9 cellular contexts compared by ENCODE assay signal in the genomic region with DNA sequence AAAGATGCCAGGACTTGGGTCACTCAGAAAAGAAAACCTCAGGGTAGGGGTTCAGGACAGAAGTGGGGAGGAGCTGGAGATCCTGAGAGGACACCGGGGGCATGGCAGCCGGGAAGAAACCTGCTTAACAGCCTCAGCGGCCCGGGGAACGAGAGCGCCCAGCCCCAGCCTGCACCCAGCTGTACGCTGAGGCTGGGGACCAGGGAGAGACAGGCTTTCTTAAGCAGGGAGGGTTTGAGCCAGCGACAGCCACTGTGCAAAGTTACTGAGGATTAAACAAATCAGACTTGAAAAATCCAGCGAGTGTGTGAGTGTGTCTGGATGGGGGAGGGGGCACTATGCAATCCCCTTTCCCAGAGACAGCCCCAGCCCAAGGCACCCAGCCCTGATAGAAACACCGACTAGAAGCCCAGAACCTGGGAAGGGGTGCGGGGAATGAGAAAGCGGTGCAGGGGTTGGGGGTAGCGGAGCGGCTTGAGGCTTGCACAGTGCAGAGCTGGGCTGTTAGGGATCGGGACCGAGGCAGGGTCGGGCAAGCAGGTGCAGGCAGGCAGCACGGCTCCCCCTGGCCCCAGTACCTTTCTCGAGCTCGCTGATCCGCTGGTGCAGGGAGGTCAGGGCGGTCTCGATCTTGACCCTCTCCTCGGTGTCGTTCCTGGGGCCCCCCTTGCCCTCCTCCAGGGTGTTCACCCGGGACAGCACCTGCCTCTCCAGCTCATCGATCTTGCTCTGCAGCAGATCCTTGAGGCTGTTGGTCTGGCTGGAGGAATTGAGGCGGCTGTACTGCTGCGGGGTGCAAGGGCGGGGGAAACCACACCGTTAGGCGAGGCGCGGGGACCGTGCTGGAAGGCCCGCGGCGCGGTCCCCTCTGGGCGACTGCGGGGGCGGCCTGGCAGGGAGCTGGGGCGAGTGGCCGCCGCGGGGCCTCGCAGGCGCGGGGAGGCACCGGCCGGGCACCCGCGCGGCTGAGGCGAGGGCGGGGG. TPM values are rescaled to one million over a fixed set of nuclear protein-coding genes. Genes with fewer than 3 reads are reported as not detected.
A peak's percentile ranks its signal among the peaks of the same experiment; 100 is the strongest.
DNase-seq lines count a peak whose midpoint lies in the region; ATAC-seq and TF ChIP-seq lines count a peak whose summit lies in the region.
"Had no signal": no experiment of that assay in that cellular context is flagged by ENCODE, and none has a peak within 500 bp of the region (broad histone marks: within the 10 kb centered on the region; RNA-seq: fewer than 3 reads in every experiment).

No MANE protein-coding gene starts in this region.

- no peaks in the 10 kb centered on the region for H3F3A ChIP-seq in OCI-LY1 (ENCODE audit: insufficient read depth, low read length)

- ATAC-seq in left lung, result no peak

- H3K79me2 ChIP-seq in OCI-LY1 (ENCODE audit: insufficient read depth, low read length), result no peaks in the 10 kb centered on the region

- DNase-seq in NCI-H2171 treated with DMSO at 0.1 percent for 48 hours (lab: John Stamatoyannopoulos, UW) (peak; percentile 28), NCI-H2171 (lab: John Stamatoyannopoulos, UW) (no peak), dorsolateral prefrontal cortex (peak in 1 of 10 donors; percentile 27), left lung (no peak), NCI-H2107 treated with DMSO at 0.1 percent for 48 hours (lab: John Stamatoyannopoulos, UW; ENCODE audit: unreplicated experiment) (no peak), UCSD-AML1 (lab: John Stamatoyannopoulos, UW; ENCODE audit: unreplicated experiment) (no peak)

- no peaks in the 10 kb centered on the region for H3K9me2 ChIP-seq in OCI-LY1 (ENCODE audit: low read depth, low read length)

- H3K27me3 ChIP-seq in OCI-LY1 (ENCODE audit: insufficient read depth, low read length), result peaks cover 5% of the 10 kb centered on the region; the same call in 1 of the 2 replicates
- peaks cover 0 to 51% (median 28%) of the 10 kb centered on the region in 45 donors for H3K27me3 ChIP-seq in dorsolateral prefrontal cortex
- H3K27me3 ChIP-seq in rectal smooth muscle tissue (ENCODE audit: control insufficient read depth, insufficient read depth, low read length), result peaks cover 33% of the 10 kb centered on the region
- peaks cover 56 to 100% of the 10 kb centered on the region in 2 donors for H3K27me3 ChIP-seq in left lung

- no peak overlapping the region for H2AFZ ChIP-seq in OCI-LY1 (ENCODE audit: low read length)

- H3K4me2 ChIP-seq in OCI-LY1 (ENCODE audit: low read length), result peak overlapping the region; percentile 88

- intact Hi-C loops in dorsolateral prefrontal cortex (cut with DNase I) (no loop called here), left lung (cut with DNase I) (no loop called here)

- H3K27ac ChIP-seq in OCI-LY1 (ENCODE audit: low read depth, low read length, poor library complexity, severe bottlenecking) (peak overlapping the region; percentile 34), dorsolateral prefrontal cortex (peak overlapping the region in 55 of 59 donors; percentile 10 to 95 (median 72)), rectal smooth muscle tissue (ENCODE audit: low read depth, low read length) (peak overlapping the region; percentile 85), left lung (no peak overlapping the region)

- no peaks in the 10 kb centered on the region for H3K9me3 ChIP-seq in OCI-LY1 (ENCODE audit: low read length)
- H3K9me3 ChIP-seq in left lung, result no peaks in the 10 kb centered on the region

- H4K20me1 ChIP-seq in OCI-LY1 (ENCODE audit: insufficient read depth, low read length), result no peaks in the 10 kb centered on the region

- H3K4me1 ChIP-seq in OCI-LY1 (ENCODE audit: insufficient read depth, low read length, severe bottlenecking) (peaks cover 20% of the 10 kb centered on the region), rectal smooth muscle tissue (ENCODE audit: control insufficient read depth, insufficient read depth, low read length) (peaks cover 6% of the 10 kb centered on the region), left lung (peaks cover 20 to 42% of the 10 kb centered on the region in 2 donors)

- TF ChIP-seq CTCF in OCI-LY1 (IDR thresholded peaks at IDR 0.05; ENCODE audit: low read length) (no peak), dorsolateral prefrontal cortex (IDR thresholded peaks at IDR 0.05 in 54 of 56, conservative IDR thresholded peaks at IDR 0.05 in 2 of 56; ENCODE audit: low read depth in 1 of 56, partially characterized antibody in 56 of 56) (no peak), left lung (IDR thresholded peaks at IDR 0.05) (no peak)

- H3K9ac ChIP-seq in OCI-LY1 (ENCODE audit: low read length) (peak overlapping the region; percentile 55; the same call in 1 of the 2 replicates), rectal smooth muscle tissue (ENCODE audit: low read length) (peak overlapping the region; percentile 18)

- H3K36me3 ChIP-seq in OCI-LY1 (ENCODE audit: insufficient read depth, low read length), result no peaks in the 10 kb centered on the region
- H3K36me3 ChIP-seq in rectal smooth muscle tissue (ENCODE audit: control insufficient read depth, insufficient read depth, low read length), result no peaks in the 10 kb centered on the region
- H3K36me3 ChIP-seq in left lung, result no peaks in the 10 kb centered on the region

- H3K4me3 ChIP-seq in OCI-LY1 (ENCODE audit: low read depth, low read length, poor library complexity, severe bottlenecking) (peak overlapping the region; percentile 56), dorsolateral prefrontal cortex (peak overlapping the region; percentile 26 to 76 (median 61)), rectal smooth muscle tissue (ENCODE audit: low read length) (peak overlapping the region; percentile 70), left lung (no peak overlapping the region)

RNA-seq across cellular contexts. Expression of a gene that starts 1.2 kb away (rescaled TPM):
- total RNA-seq in dorsolateral prefrontal cortex, result 100 to 1,000 TPM in 119 of 120 experiments, 10 to 100 TPM in 1; 88.1 to 345 (median 239) TPM
- under 1 TPM; 0.17 to 0.37 TPM for total RNA-seq in left lung
- total RNA-seq: Right ventricle myocardium inferior had no signal

Comparison
In these comparisons a context has a peak if more than half of its experiments do, and no peak if none do; other contexts are left out.
1. H3K27ac ChIP-seq: peak in OCI-LY1 (single experiment), dorsolateral prefrontal cortex (55 of 59) and rectal smooth muscle tissue (single experiment); none in left lung (0 of 2).
2. H3K4me3 ChIP-seq: peak in OCI-LY1 (single experiment), dorsolateral prefrontal cortex (59 of 59) and rectal smooth muscle tissue (single experiment); none in left lung (0 of 2).
3. RNA of a gene that starts 1.2 kb away (total RNA-seq): 88.1 to 345 TPM in dorsolateral prefrontal cortex; 0.17 to 0.37 TPM in left lung; every median in the first group is over 10 times any median in the second.